1 cellular context compared by ENCODE assay signal in the genomic region with DNA sequence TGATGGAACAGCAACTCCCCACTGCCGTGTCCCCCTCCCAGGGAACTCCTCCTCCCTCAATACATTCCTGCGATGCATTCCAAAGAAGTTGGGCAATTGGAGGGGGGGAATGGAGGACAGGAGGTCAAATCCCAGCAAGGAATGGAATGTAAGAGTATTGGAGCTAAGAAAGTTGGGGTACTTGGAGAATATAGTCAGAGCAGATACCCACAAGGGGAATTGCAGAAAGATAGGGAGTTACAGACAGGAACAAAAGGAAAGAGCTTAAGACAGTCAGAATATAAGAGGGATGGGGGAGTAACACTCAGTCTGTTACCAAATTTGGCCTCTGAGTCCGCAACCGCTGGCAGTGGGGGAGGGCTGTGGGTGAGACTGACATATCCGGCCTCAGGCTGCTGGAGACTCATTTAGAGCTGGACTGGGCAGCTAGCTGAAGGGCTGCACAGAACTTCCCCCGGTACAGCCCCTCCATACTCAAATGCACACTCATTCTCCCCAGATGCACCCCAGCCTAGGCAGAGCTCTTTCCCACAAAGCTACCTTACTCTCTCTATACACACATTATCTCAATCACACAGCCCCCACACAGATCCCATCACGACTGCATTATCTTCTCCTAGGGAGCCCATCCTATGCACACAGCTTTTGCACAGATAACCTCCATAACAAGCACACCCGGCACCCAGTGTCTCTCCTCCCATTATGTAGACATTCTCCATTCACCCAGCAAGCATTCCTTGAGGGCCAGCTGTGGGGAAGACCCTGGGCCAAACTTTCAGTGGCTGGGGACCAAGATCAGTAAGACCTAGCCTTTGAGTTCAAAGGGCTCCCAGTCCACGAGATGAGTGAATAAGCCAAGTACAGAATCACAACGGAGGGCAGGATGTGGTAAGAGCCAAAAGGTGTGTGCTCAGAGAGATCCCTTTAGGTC.
TF ChIP-seq lines count a peak whose summit lies in the region.

No MANE protein-coding gene starts in this region.

TF ChIP-seq in K562, 482 proteins besides CTCF, POLR2A, EP300 and RAD21 (continued from another document):
- TF ChIP-seq KLF16 (IDR thresholded peaks at IDR 0.05) (peak; percentile 87; the same call in 1 of the 2 replicates), ZNF165 (CRISPR knock-in tag; IDR thresholded peaks at IDR 0.05; ENCODE audit: borderline replicate concordance) (no peak), NEUROD1 (IDR thresholded peaks at IDR 0.05; ENCODE audit: borderline replicate concordance, low read depth, low read length, partially characterized antibody) (peak; percentile 50), HNRNPL (IDR thresholded peaks at IDR 0.05; ENCODE audit: low read depth, low read length) (0 out of 2 replicates have a peak, but pooled peaks have one; percentile 26), MAFG (tag; conservative IDR thresholded peaks at IDR 0.05) (peak; percentile 77), LEF1 (IDR thresholded peaks at IDR 0.05) (peak; percentile 87; the same call in 1 of the 2 replicates), TRIM24 (IDR thresholded peaks at IDR 0.05) (peak; percentile 78 to 85), PHF21A (IDR thresholded peaks at IDR 0.05; ENCODE audit: borderline replicate concordance, low read depth) (no peak), SLC30A9 (CRISPR knock-in tag; IDR thresholded peaks at IDR 0.05) (no peak), SPI1 (IDR thresholded peaks at IDR 0.05; ENCODE audit: borderline replicate concordance, low read depth, low read length) (no peak), ZNF766 (CRISPR knock-in tag; conservative IDR thresholded peaks at IDR 0.05) (peak; percentile 62; the same call in 1 of the 2 replicates), GABPB1 (CRISPR knock-in tag; IDR thresholded peaks at IDR 0.05) (no peak), TCF3 (CRISPR knock-in tag; IDR thresholded peaks at IDR 0.05) (peak; percentile 88), GATAD2A (IDR thresholded peaks at IDR 0.05) (0 out of 2 replicates have a peak, but pooled peaks have one; percentile 44)
- TF ChIP-seq, protein P1, sequence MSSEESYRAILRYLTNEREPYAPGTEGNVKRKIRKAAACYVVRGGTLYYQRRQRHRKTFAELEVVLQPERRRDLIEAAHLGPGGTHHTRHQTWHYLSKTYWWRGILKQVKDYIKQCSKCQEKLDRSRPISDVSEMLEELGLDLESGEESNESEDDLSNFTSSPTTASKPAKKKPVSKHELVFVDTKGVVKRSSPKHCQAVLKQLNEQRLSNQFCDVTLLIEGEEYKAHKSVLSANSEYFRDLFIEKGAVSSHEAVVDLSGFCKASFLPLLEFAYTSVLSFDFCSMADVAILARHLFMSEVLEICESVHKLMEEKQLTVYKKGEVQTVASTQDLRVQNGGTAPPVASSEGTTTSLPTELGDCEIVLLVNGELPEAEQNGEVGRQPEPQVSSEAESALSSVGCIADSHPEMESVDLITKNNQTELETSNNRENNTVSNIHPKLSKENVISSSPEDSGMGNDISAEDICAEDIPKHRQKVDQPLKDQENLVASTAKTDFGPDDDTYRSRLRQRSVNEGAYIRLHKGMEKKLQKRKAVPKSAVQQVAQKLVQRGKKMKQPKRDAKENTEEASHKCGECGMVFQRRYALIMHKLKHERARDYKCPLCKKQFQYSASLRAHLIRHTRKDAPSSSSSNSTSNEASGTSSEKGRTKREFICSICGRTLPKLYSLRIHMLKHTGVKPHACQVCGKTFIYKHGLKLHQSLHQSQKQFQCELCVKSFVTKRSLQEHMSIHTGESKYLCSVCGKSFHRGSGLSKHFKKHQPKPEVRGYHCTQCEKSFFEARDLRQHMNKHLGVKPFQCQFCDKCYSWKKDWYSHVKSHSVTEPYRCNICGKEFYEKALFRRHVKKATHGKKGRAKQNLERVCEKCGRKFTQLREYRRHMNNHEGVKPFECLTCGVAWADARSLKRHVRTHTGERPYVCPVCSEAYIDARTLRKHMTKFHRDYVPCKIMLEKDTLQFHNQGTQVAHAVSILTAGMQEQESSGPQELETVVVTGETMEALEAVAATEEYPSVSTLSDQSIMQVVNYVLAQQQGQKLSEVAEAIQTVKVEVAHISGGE (CRISPR knock-in tag; IDR thresholded peaks at IDR 0.05) = peak in 1 of 3 experiments; percentile 49; a peak in 1 of 6 replicates
- TF ChIP-seq, protein P2, sequence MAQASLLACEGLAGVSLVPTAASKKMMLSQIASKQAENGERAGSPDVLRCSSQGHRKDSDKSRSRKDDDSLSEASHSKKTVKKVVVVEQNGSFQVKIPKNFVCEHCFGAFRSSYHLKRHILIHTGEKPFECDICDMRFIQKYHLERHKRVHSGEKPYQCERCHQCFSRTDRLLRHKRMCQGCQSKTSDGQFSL (CRISPR knock-in tag; IDR thresholded peaks at IDR 0.05) = no peak
- TF ChIP-seq, protein P2 (tag; IDR thresholded peaks at IDR 0.05) = no peak
- TF ChIP-seq, protein P3, sequence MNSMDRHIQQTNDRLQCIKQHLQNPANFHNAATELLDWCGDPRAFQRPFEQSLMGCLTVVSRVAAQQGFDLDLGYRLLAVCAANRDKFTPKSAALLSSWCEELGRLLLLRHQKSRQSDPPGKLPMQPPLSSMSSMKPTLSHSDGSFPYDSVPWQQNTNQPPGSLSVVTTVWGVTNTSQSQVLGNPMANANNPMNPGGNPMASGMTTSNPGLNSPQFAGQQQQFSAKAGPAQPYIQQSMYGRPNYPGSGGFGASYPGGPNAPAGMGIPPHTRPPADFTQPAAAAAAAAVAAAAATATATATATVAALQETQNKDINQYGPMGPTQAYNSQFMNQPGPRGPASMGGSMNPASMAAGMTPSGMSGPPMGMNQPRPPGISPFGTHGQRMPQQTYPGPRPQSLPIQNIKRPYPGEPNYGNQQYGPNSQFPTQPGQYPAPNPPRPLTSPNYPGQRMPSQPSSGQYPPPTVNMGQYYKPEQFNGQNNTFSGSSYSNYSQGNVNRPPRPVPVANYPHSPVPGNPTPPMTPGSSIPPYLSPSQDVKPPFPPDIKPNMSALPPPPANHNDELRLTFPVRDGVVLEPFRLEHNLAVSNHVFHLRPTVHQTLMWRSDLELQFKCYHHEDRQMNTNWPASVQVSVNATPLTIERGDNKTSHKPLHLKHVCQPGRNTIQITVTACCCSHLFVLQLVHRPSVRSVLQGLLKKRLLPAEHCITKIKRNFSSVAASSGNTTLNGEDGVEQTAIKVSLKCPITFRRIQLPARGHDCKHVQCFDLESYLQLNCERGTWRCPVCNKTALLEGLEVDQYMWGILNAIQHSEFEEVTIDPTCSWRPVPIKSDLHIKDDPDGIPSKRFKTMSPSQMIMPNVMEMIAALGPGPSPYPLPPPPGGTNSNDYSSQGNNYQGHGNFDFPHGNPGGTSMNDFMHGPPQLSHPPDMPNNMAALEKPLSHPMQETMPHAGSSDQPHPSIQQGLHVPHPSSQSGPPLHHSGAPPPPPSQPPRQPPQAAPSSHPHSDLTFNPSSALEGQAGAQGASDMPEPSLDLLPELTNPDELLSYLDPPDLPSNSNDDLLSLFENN (IDR thresholded peaks at IDR 0.05; ENCODE audit: low read depth in 2 of 2, low read length in 2 of 2) = peak in 1 of 2 experiments; percentile 73; a peak in 1 of 4 replicates
